Comparison of ENCODE assay signal across 8 cellular contexts in the genomic region with DNA sequence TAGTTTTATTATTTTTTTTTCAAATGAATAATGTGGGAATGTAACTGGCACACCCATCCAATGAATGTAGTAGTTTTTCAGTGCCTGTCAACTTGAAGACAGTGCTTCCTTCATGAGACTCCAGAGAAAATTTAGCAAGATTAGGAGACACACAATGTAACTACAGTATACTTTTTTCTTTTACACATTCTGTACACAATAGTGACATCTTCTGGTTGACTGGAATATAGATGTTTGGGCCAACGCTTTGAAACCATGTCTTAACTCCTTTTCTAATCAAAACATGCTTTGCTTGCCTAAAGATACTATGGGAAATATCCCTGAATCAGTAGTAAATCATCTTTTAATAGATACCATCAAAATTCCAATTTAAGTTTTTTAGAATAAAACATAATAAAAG.
A peak's percentile ranks its signal among the peaks of the same experiment; 100 is the strongest.
DNase-seq lines count a peak whose midpoint lies in the region; FAIRE-seq and TF ChIP-seq lines count a peak whose summit lies in the region.

No MANE protein-coding gene starts in this region.

- H3K9me3 ChIP-seq in astrocyte (ENCODE audit: insufficient read depth, low read depth, low read length) = no peaks in the 10 kb centered on the region
- no peaks in the 10 kb centered on the region for H3K9me3 ChIP-seq in ovary

- H3K4me1 ChIP-seq in astrocyte (ENCODE audit: insufficient read depth, low read length) (no peaks in the 10 kb centered on the region), ovary (ENCODE audit: insufficient read depth) (no peaks in the 10 kb centered on the region)

- H2AFZ ChIP-seq in astrocyte (ENCODE audit: low read depth, low read length) = no peak overlapping the region

- no peak overlapping the region for H3K9ac ChIP-seq in astrocyte (ENCODE audit: low read length)

- H3K9me3 Mint-ChIP-seq in astrocyte (ENCODE audit: unreplicated experiment) = peaks cover 3% of the 10 kb centered on the region

- H3K27ac ChIP-seq in astrocyte (ENCODE audit: low read depth, low read length) (no peak overlapping the region), ovary (no peak overlapping the region)

- TF ChIP-seq EP300 in ovary (IDR thresholded peaks at IDR 0.05) = no peak

- peak; percentile 66 for TF ChIP-seq CTCF in astrocyte (IDR thresholded peaks at IDR 0.05; ENCODE audit: insufficient read depth, low read depth, low read length)
- no peak for TF ChIP-seq CTCF in ovary (IDR thresholded peaks at IDR 0.05)

- no peak overlapping the region for H3K27ac Mint-ChIP-seq in astrocyte (ENCODE audit: unreplicated experiment)

- no peak overlapping the region for H3K4me2 ChIP-seq in astrocyte (ENCODE audit: low read length)

- no peaks in the 10 kb centered on the region for H3K27me3 Mint-ChIP-seq in astrocyte (ENCODE audit: low read depth, unreplicated experiment)

- H3K36me3 Mint-ChIP-seq in astrocyte (ENCODE audit: low read depth, unreplicated experiment) = no peaks in the 10 kb centered on the region

- H3K4me3 ChIP-seq in astrocyte (ENCODE audit: insufficient read depth, low read depth, low read length) (no peak overlapping the region), ovary (no peak overlapping the region)

- H3K27me3 ChIP-seq in astrocyte (ENCODE audit: insufficient read depth, low read length) = no peaks in the 10 kb centered on the region
- no peaks in the 10 kb centered on the region for H3K27me3 ChIP-seq in ovary

- H4K20me1 ChIP-seq in astrocyte (ENCODE audit: insufficient read depth, low read length) = no peaks in the 10 kb centered on the region

- FAIRE-seq in astrocyte (lab: Jason Lieb, UNC) = peak; percentile 78

- 7 to 9% (median 9%) methylated on average over 1 of the region's 1 CpG for WGBS in ovary, 3 donors

- TF ChIP-seq POLR2A in ovary (IDR thresholded peaks at IDR 0.05) = no peak

- CTCF ChIA-PET in HEK293T (lab: Yijun Ruan, JAX) = no interaction called here

- no peaks in the 10 kb centered on the region for H3K36me3 ChIP-seq in astrocyte (ENCODE audit: insufficient read depth, low read length)
- H3K36me3 ChIP-seq in ovary = no peaks in the 10 kb centered on the region

- intact Hi-C loops in ovary (cut with DNase I) = no loop called here

- POLR2A ChIA-PET in HEK293T (lab: Yijun Ruan, JAX) = no interaction called here

- no peak overlapping the region for H3K4me3 Mint-ChIP-seq in astrocyte (ENCODE audit: unreplicated experiment)

- peak; percentile 62 for DNase-seq in ELR (ENCODE audit: low read depth)
- DNase-seq in HEK293T (ENCODE audit: extremely low spot score) = peak; percentile 19
- peak; percentile 40 for DNase-seq in NCI-H2029 treated with DMSO at 0.1 percent for 48 hours (lab: John Stamatoyannopoulos, UW)
- DNase-seq in astrocyte (ENCODE audit: low read depth) = peak; percentile 26
- peak; percentile 31 for DNase-seq in kidney glomerular epithelial cell (lab: John Stamatoyannopoulos, UW)
- DNase-seq in ovary = no peak
- DNase-seq in stimulated activated naive CD4-positive, alpha-beta T cell treated with Interleukin-2 at 50 U/mL for 16 hours (lab: John Stamatoyannopoulos, UW) = no peak
- no peak for DNase-seq in GM19240 (ENCODE audit: insufficient read length, low spot score)

- H3K4me1 Mint-ChIP-seq in astrocyte (ENCODE audit: low read depth, unreplicated experiment) = no peaks in the 10 kb centered on the region

- no peaks in the 10 kb centered on the region for H3K79me2 ChIP-seq in astrocyte (ENCODE audit: insufficient read depth, low read length)

TF ChIP-seq in HEK293T, 16 proteins besides CTCF, POLR2A, EP300 and RAD21:
- TF ChIP-seq BHLHE40 (IDR thresholded peaks at IDR 0.05; ENCODE audit: borderline replicate concordance) (no peak), L3MBTL2 (conservative IDR thresholded peaks at IDR 0.05) (no peak), FOXA1 (IDR thresholded peaks at IDR 0.05) (no peak), FOXM1 (IDR thresholded peaks at IDR 0.05; ENCODE audit: borderline replicate concordance) (no peak), SP1 (IDR thresholded peaks at IDR 0.05) (no peak), ARNT (IDR thresholded peaks at IDR 0.05) (no peak), TARDBP (IDR thresholded peaks at IDR 0.05) (no peak)
- TF ChIP-seq, protein P1, sequence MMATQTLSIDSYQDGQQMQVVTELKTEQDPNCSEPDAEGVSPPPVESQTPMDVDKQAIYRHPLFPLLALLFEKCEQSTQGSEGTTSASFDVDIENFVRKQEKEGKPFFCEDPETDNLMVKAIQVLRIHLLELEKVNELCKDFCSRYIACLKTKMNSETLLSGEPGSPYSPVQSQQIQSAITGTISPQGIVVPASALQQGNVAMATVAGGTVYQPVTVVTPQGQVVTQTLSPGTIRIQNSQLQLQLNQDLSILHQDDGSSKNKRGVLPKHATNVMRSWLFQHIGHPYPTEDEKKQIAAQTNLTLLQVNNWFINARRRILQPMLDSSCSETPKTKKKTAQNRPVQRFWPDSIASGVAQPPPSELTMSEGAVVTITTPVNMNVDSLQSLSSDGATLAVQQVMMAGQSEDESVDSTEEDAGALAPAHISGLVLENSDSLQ (IDR thresholded peaks at IDR 0.05) = no peak

Comparison
In these comparisons a context has a peak if more than half of its experiments do, and no peak if none do; other contexts are left out.
1. DNase-seq: peak in ELR (single experiment), HEK293T (single experiment), NCI-H2029 treated with DMSO at 0.1 percent for 48 hours (single experiment), astrocyte (single experiment) and kidney glomerular epithelial cell (single experiment); none in ovary (0 of 5), stimulated activated naive CD4-positive, alpha-beta T cell treated with Interleukin-2 at 50 U/mL for 16 hours (single experiment) and GM19240 (single experiment).